In genomic region chr10:103396067-103396788, GRCh38 we compare ENCODE assay signal across 8 cellular contexts. TPM values are rescaled to one million over a fixed set of nuclear protein-coding genes. Genes with fewer than 3 reads are reported as not detected.
DNase-seq lines count a peak whose midpoint lies in the region; ATAC-seq, FAIRE-seq and TF ChIP-seq lines count a peak whose summit lies in the region.

Gene ATP5MK, minus strand, starts transcription at chr10:103396475. Its CDS starts 4,018 bp downstream, at chr10:103392457.
Gene PDCD11, plus strand, starts transcription at chr10:103396626. Its CDS starts 1,801 bp downstream, at chr10:103398427.

- DNase-seq in AG10803 (ENCODE audit: low read depth) (peak; percentile 97), NCI-H446 treated with DMSO at 0.1 percent for 48 hours (lab: John Stamatoyannopoulos, UW) (peak; percentile 83), cerebellum (ENCODE audit: low spot score) (peak; percentile 99), keratinocyte (ENCODE audit: low read depth, low spot score) (peak; percentile 86)
- DNase-seq in activated CD4-positive, CD25-positive, alpha-beta regulatory T cell treated with anti-CD3 and anti-CD28 coated beads, Interleukin-2, amount 50 U/mL, for 72 hours = peak; percentile 92
- peak; percentile 99 for DNase-seq in stimulated activated CD4-positive, alpha-beta T cell treated with anti-CD3 and anti-CD28 coated beads, Interleukin-15, amount 100 ng/mL, for 24 hours

- peak; percentile 83 for FAIRE-seq in keratinocyte (lab: Jason Lieb, UNC)

- H2AFZ ChIP-seq in keratinocyte (ENCODE audit: control insufficient read depth, low read length) = peak within 1 kb of the TSS; percentile 96

- H3K27me3 ChIP-seq in keratinocyte (ENCODE audit: control insufficient read depth, extremely low read depth, insufficient read depth, low read length) = no peaks in the 10 kb centered on the region

- no peaks in the 10 kb centered on the region for H3K9me1 ChIP-seq in keratinocyte (ENCODE audit: control insufficient read depth, extremely low read depth, insufficient read depth, low read length)

- dilution Hi-C loops in keratinocyte (cut with MboI; ENCODE audit: extremely low pct_ligation_motif_present, low sequenced_read_pairs) = no loop called here

- no peaks in the 10 kb centered on the region for H4K20me1 ChIP-seq in keratinocyte (ENCODE audit: control insufficient read depth, extremely low read depth, insufficient read depth, low read length)

- H3K9ac ChIP-seq in keratinocyte (ENCODE audit: control insufficient read depth, extremely low read depth, insufficient read depth, low read length) = peak within 1 kb of the TSS; percentile 90

- ATAC-seq in GM19025 (IDR thresholded peaks at IDR 0.05; ENCODE audit: low read depth, unreplicated experiment) (peak; percentile 98), HG03354 (IDR thresholded peaks at IDR 0.05; ENCODE audit: poor library complexity, severe bottlenecking, unreplicated experiment) (peak; percentile 99)

- peaks cover 17% of the 10 kb centered on the region for H3K4me1 ChIP-seq in keratinocyte (ENCODE audit: control insufficient read depth, extremely low read depth, insufficient read depth, low read length)

- peaks cover 18 to 27% of the 10 kb centered on the region in 2 experiments for H3K36me3 ChIP-seq in keratinocyte (ENCODE audit: control insufficient read depth in 2 of 2, extremely low read depth in 1 of 2, insufficient read depth in 2 of 2, low read length in 2 of 2)

- peaks cover 81% of the 10 kb centered on the region for H3K79me2 ChIP-seq in keratinocyte (ENCODE audit: control insufficient read depth, insufficient read depth, low read length)

- peak within 1 kb of the TSS; percentile 92 for H3K4me2 ChIP-seq in keratinocyte (ENCODE audit: control insufficient read depth, extremely low read depth, insufficient read depth, low read depth, low read length)

- no peaks in the 10 kb centered on the region for H3K9me3 ChIP-seq in keratinocyte (ENCODE audit: control insufficient read depth, low read depth, low read length)

- peak within 1 kb of the TSS; percentile 84 for H3K27ac ChIP-seq in keratinocyte (ENCODE audit: control insufficient read depth, insufficient read depth, low read length)

- TF ChIP-seq CTCF in AG10803 (conservative IDR thresholded peaks at IDR 0.05; ENCODE audit: low read length) (peak; percentile 40), keratinocyte (optimal IDR thresholded peaks at IDR 0.05 in 1 of 3, IDR thresholded peaks at IDR 0.05 in 1 of 3, conservative IDR thresholded peaks at IDR 0.05 in 1 of 3; ENCODE audit: extremely low read depth in 1 of 3, insufficient read depth in 2 of 3, low read length in 3 of 3) (peak; percentile 38 to 45 (median 39))

- H3K4me3 ChIP-seq in AG10803 (ENCODE audit: low read length) (peak within 1 kb of the TSS; percentile 73), keratinocyte (ENCODE audit: control insufficient read depth in 2 of 3, extremely low read depth in 1 of 3, insufficient read depth in 2 of 3, low read depth in 1 of 3, low read length in 3 of 3) (peak within 1 kb of the TSS; percentile 65 to 98 (median 93))

RNA-seq across cellular contexts. Expression of gene ATP5MK, which starts in this region (rescaled TPM):
- total RNA-seq in cerebellum = 88.2 TPM
- polyA plus RNA-seq in keratinocyte = 364 to 745 TPM (median 575 TPM) in 3 replicates
- 149 TPM for polyA plus RNA-seq in keratinocyte (2011; ENCODE audit: low read depth)
- polyA plus RNA-seq in keratinocyte (2011; cell fraction: cytosol; rRNA removed) = 304 and 489 TPM in 2 replicates
- polyA plus RNA-seq in keratinocyte (2011; cell fraction: nucleus; rRNA removed) = 81.7 and 224 TPM in 2 replicates
- polyA plus RNA-seq in keratinocyte (2012; ENCODE audit: low replicate concordance) = 520 and 739 TPM in 2 replicates
- polyA minus RNA-seq in keratinocyte = 14.4 to 70.4 TPM (median 48.0 TPM) in 3 replicates
- 64.1 TPM for polyA minus RNA-seq in keratinocyte (2011; cell fraction: cytosol; rRNA and poly(A)+ RNA removed)
- 8.3 and 13.5 TPM in 2 replicates for polyA minus RNA-seq in keratinocyte (2011; cell fraction: nucleus; rRNA and poly(A)+ RNA removed)

RNA-seq across cellular contexts. Expression of gene PDCD11, which starts in this region (rescaled TPM):
- total RNA-seq in cerebellum = 22.3 TPM
- polyA plus RNA-seq in keratinocyte = 28.6 to 39.4 TPM (median 32.1 TPM) in 3 replicates
- 42.0 TPM for polyA plus RNA-seq in keratinocyte (2011; ENCODE audit: low read depth)
- polyA plus RNA-seq in keratinocyte (2011; cell fraction: cytosol; rRNA removed) = 19.1 and 19.8 TPM in 2 replicates
- 124 TPM in 2 replicates for polyA plus RNA-seq in keratinocyte (2011; cell fraction: nucleus; rRNA removed)
- 31.7 and 40.9 TPM in 2 replicates for polyA plus RNA-seq in keratinocyte (2012; ENCODE audit: low replicate concordance)
- polyA minus RNA-seq in keratinocyte = 69.3 to 117 TPM (median 75.1 TPM) in 3 replicates
- 28.4 TPM for polyA minus RNA-seq in keratinocyte (2011; cell fraction: cytosol; rRNA and poly(A)+ RNA removed)
- 86.0 and 140 TPM in 2 replicates for polyA minus RNA-seq in keratinocyte (2011; cell fraction: nucleus; rRNA and poly(A)+ RNA removed)

Comparison
In these comparisons a context has a peak if more than half of its experiments do, and no peak if none do; other contexts are left out.
1. Peak in every context shown above with its lines: DNase-seq, ATAC-seq, H3K4me3 ChIP-seq and H3K27ac ChIP-seq.